ENCODE assay signal across 11 cellular contexts in genomic region chr11:76767659-76768058, GRCh38. TPM values are rescaled to one million over a fixed set of nuclear protein-coding genes. Genes with fewer than 3 reads are reported as not detected.
A peak's percentile ranks its signal among the peaks of the same experiment; 100 is the strongest.
DNase-seq lines count a peak whose midpoint lies in the region; ATAC-seq and TF ChIP-seq lines count a peak whose summit lies in the region.
"Had no signal": no experiment of that assay in that cellular context is flagged by ENCODE, and none has a peak within 500 bp of the region (broad histone marks: within the 10 kb centered on the region; RNA-seq: fewer than 3 reads in every experiment).

No MANE protein-coding gene starts in this region.

- H3K4me1 ChIP-seq in left ventricle myocardium inferior (peaks cover 97% of the 10 kb centered on the region), heart right ventricle (peaks cover 16 to 92% (median 80%) of the 10 kb centered on the region in 9 donors), muscle layer of colon (ENCODE audit: insufficient read depth, low read length) (peaks cover 17% of the 10 kb centered on the region)
- peaks cover 7 to 9% of the 10 kb centered on the region in 2 donors for H3K4me1 ChIP-seq in naive thymus-derived CD4-positive, alpha-beta T cell (ENCODE audit: control insufficient read depth in 2 of 2, insufficient read depth in 2 of 2, low read length in 2 of 2)

- peak overlapping the region; percentile 47 for H3K27ac ChIP-seq in left ventricle myocardium inferior (replicated peaks)
- H3K27ac ChIP-seq in heart right ventricle = peak overlapping the region in 5 of 10 donors; percentile 7 to 74 (median 29)
- H3K27ac ChIP-seq in muscle layer of colon (ENCODE audit: low read depth, low read length) = peak overlapping the region; percentile 12
- H3K27ac ChIP-seq in naive thymus-derived CD4-positive, alpha-beta T cell (ENCODE audit: low read depth, low read length) = no peak overlapping the region

- POLR2A ChIA-PET in naive thymus-derived CD4-positive, alpha-beta T cell (lab: Charles Lee) = no interaction called here

- H3K9me3 ChIP-seq in left ventricle myocardium inferior (replicated peaks) (no peaks in the 10 kb centered on the region), heart right ventricle (no peaks in the 10 kb centered on the region), muscle layer of colon (ENCODE audit: low read length) (no peaks in the 10 kb centered on the region)
- no peaks in the 10 kb centered on the region for H3K9me3 ChIP-seq in naive thymus-derived CD4-positive, alpha-beta T cell (ENCODE audit: control insufficient read depth in 2 of 3, low read length in 3 of 3)

- peaks cover 86% of the 10 kb centered on the region for H3K4me1 Mint-ChIP-seq in chondrocyte (ENCODE audit: low read depth)
- peaks cover 6 to 49% (median 21%) of the 10 kb centered on the region in 7 donors for H3K4me1 Mint-ChIP-seq in naive thymus-derived CD4-positive, alpha-beta T cell
- H3K4me1 Mint-ChIP-seq in endothelial cell (ENCODE audit: unreplicated experiment) = peaks cover 42% of the 10 kb centered on the region

- H3K27ac Mint-ChIP-seq in chondrocyte (ENCODE audit: unreplicated experiment) = peak overlapping the region; percentile 88
- peak overlapping the region in 3 of 9 donors; percentile 7 to 50 (median 48) for H3K27ac Mint-ChIP-seq in naive thymus-derived CD4-positive, alpha-beta T cell
- H3K27ac Mint-ChIP-seq in endothelial cell (ENCODE audit: unreplicated experiment) = no peak overlapping the region
- H3K27ac Mint-ChIP-seq: naive B cell had no signal

- H3K9me3 Mint-ChIP-seq in chondrocyte (ENCODE audit: low read depth) = no peaks in the 10 kb centered on the region
- no peaks in the 10 kb centered on the region for H3K9me3 Mint-ChIP-seq in naive thymus-derived CD4-positive, alpha-beta T cell
- no peaks in the 10 kb centered on the region for H3K9me3 Mint-ChIP-seq in endothelial cell (ENCODE audit: unreplicated experiment)

- H3K36me3 ChIP-seq in left ventricle myocardium inferior (no peaks in the 10 kb centered on the region), heart right ventricle (no peaks in the 10 kb centered on the region), muscle layer of colon (ENCODE audit: insufficient read depth, low read length) (no peaks in the 10 kb centered on the region)
- H3K36me3 ChIP-seq in naive thymus-derived CD4-positive, alpha-beta T cell (ENCODE audit: control insufficient read depth in 2 of 3, insufficient read depth in 3 of 3, low read length in 3 of 3) = no peaks in the 10 kb centered on the region

- intact Hi-C loops in left ventricle myocardium inferior (cut with micrococcal nuclease) (no loop called here), heart right ventricle (cut with DNase I) (no loop called here)
- intact Hi-C loops in naive thymus-derived CD4-positive, alpha-beta T cell (cut with micrococcal nuclease) = loop anchor here in 1 of 2 donors (2.0 kb wide), 1 partner anchor 15 kb away; the partner anchor contains the start of gene TSKU

- CTCF ChIA-PET in naive thymus-derived CD4-positive, alpha-beta T cell (lab: Charles Lee) = no interaction called here

- TF ChIP-seq CTCF in left ventricle myocardium inferior (IDR thresholded peaks at IDR 0.05; ENCODE audit: borderline replicate concordance) (no peak), heart right ventricle (IDR thresholded peaks at IDR 0.05) (no peak), chondrocyte (IDR thresholded peaks at IDR 0.05) (no peak), endothelial cell (IDR thresholded peaks at IDR 0.05; ENCODE audit: unreplicated experiment) (no peak)

- H3K27me3 ChIP-seq in left ventricle myocardium inferior (ENCODE audit: low read depth) (no peaks in the 10 kb centered on the region), heart right ventricle (no peaks in the 10 kb centered on the region), muscle layer of colon (ENCODE audit: control insufficient read depth in 1 of 2, insufficient read depth in 2 of 2, low read length in 2 of 2) (no peaks in the 10 kb centered on the region)
- no peaks in the 10 kb centered on the region for H3K27me3 ChIP-seq in naive thymus-derived CD4-positive, alpha-beta T cell (ENCODE audit: control insufficient read depth in 2 of 2, insufficient read depth in 2 of 2, low read length in 2 of 2)

- WGBS in heart right ventricle, 2 donors = 47 to 50% methylated on average over 5 of the region's 5 CpGs

- H3K36me3 Mint-ChIP-seq in chondrocyte (ENCODE audit: low read depth) = no peaks in the 10 kb centered on the region
- H3K36me3 Mint-ChIP-seq in naive thymus-derived CD4-positive, alpha-beta T cell = no peaks in the 10 kb centered on the region
- no peaks in the 10 kb centered on the region for H3K36me3 Mint-ChIP-seq in endothelial cell (ENCODE audit: low read depth, unreplicated experiment)
- H3K36me3 Mint-ChIP-seq: naive B cell had no signal

- no peak overlapping the region for H3K4me3 Mint-ChIP-seq in chondrocyte (ENCODE audit: unreplicated experiment)
- H3K4me3 Mint-ChIP-seq in naive thymus-derived CD4-positive, alpha-beta T cell = peak overlapping the region in 2 of 10 donors; percentile 6 to 58
- no peak overlapping the region for H3K4me3 Mint-ChIP-seq in endothelial cell (ENCODE audit: unreplicated experiment)
- H3K4me3 Mint-ChIP-seq: naive B cell had no signal

- no peak overlapping the region for H3K4me3 ChIP-seq in left ventricle myocardium inferior
- no peak overlapping the region for H3K4me3 ChIP-seq in heart right ventricle
- no peak overlapping the region for H3K4me3 ChIP-seq in muscle layer of colon (ENCODE audit: low read depth in 1 of 2, low read length in 2 of 2)
- no peak overlapping the region for H3K4me3 ChIP-seq in naive thymus-derived CD4-positive, alpha-beta T cell (ENCODE audit: low read length)

- H3K9ac ChIP-seq in muscle layer of colon (ENCODE audit: low read length) = no peak overlapping the region

- DNase-seq in left ventricle myocardium inferior (no peak), heart right ventricle (no peak), chondrocyte (ENCODE audit: low spot score) (peak; percentile 48), endothelial cell (ENCODE audit: low spot score) (no peak)
- no peak for DNase-seq in activated CD4-positive, CD25-positive, alpha-beta regulatory T cell treated with anti-CD3 and anti-CD28 coated beads, Interleukin-2, amount 50 U/mL, for 72 hours
- DNase-seq in naive thymus-derived CD4-positive, alpha-beta T cell = no peak
- DNase-seq: cortex of kidney, naive B cell, NCI-H1436 treated with DMSO at 0.1 percent for 48 hours had no signal

- H3K27me3 Mint-ChIP-seq in chondrocyte (ENCODE audit: low read depth) = no peaks in the 10 kb centered on the region
- H3K27me3 Mint-ChIP-seq in naive thymus-derived CD4-positive, alpha-beta T cell = peaks cover 0 to 7% (median 0%) of the 10 kb centered on the region in 5 donors
- peaks cover 5% of the 10 kb centered on the region for H3K27me3 Mint-ChIP-seq in endothelial cell (ENCODE audit: unreplicated experiment)

- ATAC-seq in heart right ventricle (no peak), GM19397 (IDR thresholded peaks at IDR 0.05; ENCODE audit: unreplicated experiment) (no peak)
- ATAC-seq in naive thymus-derived CD4-positive, alpha-beta T cell = no peak

RNA-seq across cellular contexts. Expression of gene TSKU, which starts 15.5 kb away (rescaled TPM):
- total RNA-seq in left ventricle myocardium inferior = 12.1 TPM
- total RNA-seq in heart right ventricle = 10 to 100 TPM in 4 of 10 donors, 1 to 10 TPM in 6; 3.0 to 21.9 (median 6.6) TPM
- 10 to 100 TPM in 1 of 2 donors, 1 to 10 TPM in 1; 6.6 to 13.7 TPM for polyA plus RNA-seq in heart right ventricle
- total RNA-seq in chondrocyte = 41.7 to 46.2 TPM (median 42.3 TPM) in 3 replicates
- total RNA-seq in naive thymus-derived CD4-positive, alpha-beta T cell = 1 to 10 TPM in 1 of 5 experiments, under 1 TPM in 1, not detected in 3; 0.13 to 1.5 TPM
- not detected for polyA plus RNA-seq in naive thymus-derived CD4-positive, alpha-beta T cell
- total RNA-seq in endothelial cell (ENCODE audit: unreplicated experiment) = 29.9 TPM
